8 cellular contexts compared by ENCODE assay signal in the genomic region with DNA sequence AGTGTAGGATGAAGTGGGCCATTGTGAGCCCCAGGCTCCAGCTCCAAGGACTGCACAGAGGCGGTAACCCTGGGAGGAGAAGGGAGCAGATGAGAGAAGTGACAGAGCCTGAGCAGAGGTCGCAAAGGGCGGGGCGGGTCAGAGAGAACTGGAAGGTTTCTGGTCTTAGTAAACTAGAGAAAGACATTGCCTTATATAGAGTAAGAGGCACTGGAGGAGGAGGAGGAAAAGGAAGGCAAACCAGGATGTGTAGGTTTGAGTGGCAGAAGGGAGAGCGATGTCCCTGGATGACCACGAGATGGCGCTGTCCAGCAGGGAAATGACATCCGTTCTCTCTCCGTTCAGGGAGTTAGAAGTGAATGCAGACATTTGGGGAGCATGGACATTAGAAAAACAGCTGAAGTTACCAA. TPM values are rescaled to one million over a fixed set of nuclear protein-coding genes. Genes with fewer than 3 reads are reported as not detected.
A peak's percentile ranks its signal among the peaks of the same experiment; 100 is the strongest.
DNase-seq lines count a peak whose midpoint lies in the region; ATAC-seq, FAIRE-seq and TF ChIP-seq lines count a peak whose summit lies in the region.

No MANE protein-coding gene starts in this region.

- no peak for TF ChIP-seq POLR2A in stomach (IDR thresholded peaks at IDR 0.05)

- H3K4me1 Mint-ChIP-seq in Calu3 (ENCODE audit: low read depth, unreplicated experiment), result no peaks in the 10 kb centered on the region

- H2AFZ ChIP-seq in neural cell (ENCODE audit: low read depth, low read length), result no peak overlapping the region

- H3K9me3 Mint-ChIP-seq in Calu3 (ENCODE audit: low read depth, unreplicated experiment), result no peaks in the 10 kb centered on the region

- WGBS in stomach, 5 donors, result 11 to 13% (median 12%) methylated on average over 9 of the region's 9 CpGs

- no TSS peak for BruUV-seq in Calu3 (replicated peaks; lab: Mats Ljungman, UMichigan)

- no peak overlapping the region for H3K4me2 ChIP-seq in neural cell (ENCODE audit: low read length)

- DNase-seq in Calu3 (peak; percentile 81), HTR-8/SVneo (ENCODE audit: insufficient read length, low spot score) (peak; percentile 74), OCI-M2 (lab: John Stamatoyannopoulos, UW; ENCODE audit: unreplicated experiment) (peak; percentile 5), fibroblast of mammary gland (ENCODE audit: low read depth) (peak; percentile 85), stomach (peak; percentile 80)
- peak; percentile 78 for DNase-seq in activated T-cell treated with anti-CD3 and anti-CD28 coated beads, Interleukin-2, amount 50 U/mL, for 1 hour

- H3K4me3 ChIP-seq in fibroblast of mammary gland (ENCODE audit: control insufficient read depth, low read depth, low read length) (no peak overlapping the region), neural cell (ENCODE audit: low read length) (no peak overlapping the region), stomach (no peak overlapping the region)

- TF ChIP-seq EP300 in neural cell (conservative IDR thresholded peaks at IDR 0.05; ENCODE audit: poor library complexity, severe bottlenecking) (no peak), stomach (IDR thresholded peaks at IDR 0.05) (no peak)

- no peaks in the 10 kb centered on the region for H4K20me1 ChIP-seq in neural cell (ENCODE audit: insufficient read depth)

- peaks cover 0 to 19% (median 12%) of the 10 kb centered on the region in 4 donors for H3K4me1 ChIP-seq in stomach

- no peaks in the 10 kb centered on the region for H3K9me2 ChIP-seq in neural cell (ENCODE audit: insufficient read depth, low read length)

- H3K9me3 ChIP-seq in neural cell (ENCODE audit: low read length) (no peaks in the 10 kb centered on the region), stomach (no peaks in the 10 kb centered on the region)

- no peaks in the 10 kb centered on the region for H3K36me3 Mint-ChIP-seq in Calu3 (ENCODE audit: insufficient read depth, unreplicated experiment)

- peak; percentile 84 for ATAC-seq in GM21381 (IDR thresholded peaks at IDR 0.05; ENCODE audit: unreplicated experiment)

- H3K27me3 ChIP-seq in neural cell (ENCODE audit: insufficient read depth, low read depth, low read length) (no peaks in the 10 kb centered on the region), stomach (no peaks in the 10 kb centered on the region)

- peaks cover 96% of the 10 kb centered on the region for H3K27me3 Mint-ChIP-seq in Calu3 (ENCODE audit: unreplicated experiment)

- intact Hi-C loops in Calu3 (cut with micrococcal nuclease; ENCODE audit: unreplicated experiment) (loop anchor here (1.0 kb wide), 2 partner anchors 61 to 125 kb away; no protein-coding TSS in a partner anchor), stomach (cut with DNase I; ENCODE audit: low total_unique reads) (loop anchor here (5.0 kb wide), 1 partner anchor 132 kb away; no protein-coding TSS in a partner anchor)

- FAIRE-seq in HTR-8/SVneo (lab: Jason Lieb, UNC), result peak; percentile 90

- no peak overlapping the region for H3K27ac Mint-ChIP-seq in Calu3 (ENCODE audit: unreplicated experiment)

- peak; percentile 70 for TF ChIP-seq CTCF in Calu3 (IDR thresholded peaks at IDR 0.05; ENCODE audit: unreplicated experiment)
- peak; percentile 94 for TF ChIP-seq CTCF in fibroblast of mammary gland (conservative IDR thresholded peaks at IDR 0.05; ENCODE audit: control insufficient read depth, insufficient read depth, low read depth, low read length)
- peak; percentile 76 for TF ChIP-seq CTCF in neural cell (IDR thresholded peaks at IDR 0.05; ENCODE audit: poor library complexity, severe bottlenecking)
- peak in 5 of 7 experiments; percentile 82 to 94 (median 87) for TF ChIP-seq CTCF in stomach (IDR thresholded peaks at IDR 0.05)

- H3K36me3 ChIP-seq in neural cell (ENCODE audit: insufficient read depth, low read length) (no peaks in the 10 kb centered on the region), stomach (peaks cover 0 to 5% (median 0%) of the 10 kb centered on the region in 4 donors)

- CTCF ChIA-PET in Calu3 (lab: Charles Lee), result interaction anchor here (1.0 to 2.8 kb wide), 6 partner anchors 9 to 168 kb away, joined by 3 to 17 read pairs (median 3); no protein-coding TSS in a partner anchor

- no peaks in the 10 kb centered on the region for H3K79me2 ChIP-seq in neural cell (replicated peaks; ENCODE audit: insufficient read depth, low read length)

- no peaks in the 10 kb centered on the region for H3F3A ChIP-seq in neural cell (ENCODE audit: insufficient read depth, low read length, poor library complexity, severe bottlenecking)

- H3K9ac ChIP-seq in neural cell (ENCODE audit: low read length), result no peak overlapping the region

- H3K27ac ChIP-seq in neural cell (ENCODE audit: low read length) (no peak overlapping the region), stomach (peak overlapping the region in 2 of 5 donors; percentile 6 to 45)

- peak; percentile 79 for TF ChIP-seq RAD21 in neural cell (conservative IDR thresholded peaks at IDR 0.05)

- no peak overlapping the region for H3K4me3 Mint-ChIP-seq in Calu3 (ENCODE audit: low read depth, unreplicated experiment)

TF ChIP-seq in neural cell, 6 proteins besides CTCF, POLR2A, EP300 and RAD21:
- TF ChIP-seq SMC3 (conservative IDR thresholded peaks at IDR 0.05; ENCODE audit: poor library complexity), result peak; percentile 78
- TF ChIP-seq, protein P1, sequence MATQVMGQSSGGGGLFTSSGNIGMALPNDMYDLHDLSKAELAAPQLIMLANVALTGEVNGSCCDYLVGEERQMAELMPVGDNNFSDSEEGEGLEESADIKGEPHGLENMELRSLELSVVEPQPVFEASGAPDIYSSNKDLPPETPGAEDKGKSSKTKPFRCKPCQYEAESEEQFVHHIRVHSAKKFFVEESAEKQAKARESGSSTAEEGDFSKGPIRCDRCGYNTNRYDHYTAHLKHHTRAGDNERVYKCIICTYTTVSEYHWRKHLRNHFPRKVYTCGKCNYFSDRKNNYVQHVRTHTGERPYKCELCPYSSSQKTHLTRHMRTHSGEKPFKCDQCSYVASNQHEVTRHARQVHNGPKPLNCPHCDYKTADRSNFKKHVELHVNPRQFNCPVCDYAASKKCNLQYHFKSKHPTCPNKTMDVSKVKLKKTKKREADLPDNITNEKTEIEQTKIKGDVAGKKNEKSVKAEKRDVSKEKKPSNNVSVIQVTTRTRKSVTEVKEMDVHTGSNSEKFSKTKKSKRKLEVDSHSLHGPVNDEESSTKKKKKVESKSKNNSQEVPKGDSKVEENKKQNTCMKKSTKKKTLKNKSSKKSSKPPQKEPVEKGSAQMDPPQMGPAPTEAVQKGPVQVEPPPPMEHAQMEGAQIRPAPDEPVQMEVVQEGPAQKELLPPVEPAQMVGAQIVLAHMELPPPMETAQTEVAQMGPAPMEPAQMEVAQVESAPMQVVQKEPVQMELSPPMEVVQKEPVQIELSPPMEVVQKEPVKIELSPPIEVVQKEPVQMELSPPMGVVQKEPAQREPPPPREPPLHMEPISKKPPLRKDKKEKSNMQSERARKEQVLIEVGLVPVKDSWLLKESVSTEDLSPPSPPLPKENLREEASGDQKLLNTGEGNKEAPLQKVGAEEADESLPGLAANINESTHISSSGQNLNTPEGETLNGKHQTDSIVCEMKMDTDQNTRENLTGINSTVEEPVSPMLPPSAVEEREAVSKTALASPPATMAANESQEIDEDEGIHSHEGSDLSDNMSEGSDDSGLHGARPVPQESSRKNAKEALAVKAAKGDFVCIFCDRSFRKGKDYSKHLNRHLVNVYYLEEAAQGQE (IDR thresholded peaks at IDR 0.05; ENCODE audit: borderline replicate concordance), result no peak

RNA-seq across cellular contexts. Expression of a gene that starts 49.0 kb away (rescaled TPM):
- total RNA-seq in Calu3 (2022) (1.4 and 1.9 TPM in 2 replicates), stomach (100 to 1,000 TPM in 1 of 5 donors, 1 to 10 TPM in 2, under 1 TPM in 1, not detected in 1; 0.89 to 157 (median 5.2) TPM)
- polyA plus RNA-seq in neural cell (0.10 and 0.76 TPM in 2 replicates), stomach (10 to 100 TPM in 1 of 3 donors, 1 to 10 TPM in 2; 3.4 to 13.4 (median 4.2) TPM)
- 0.24 and 2.4 TPM in 2 replicates for polyA minus RNA-seq in neural cell

Comparison
In these comparisons a context has a peak if more than half of its experiments do, and no peak if none do; other contexts are left out.
1. DNase-seq: peak in every context shown above with its lines; median percentile 85 in fibroblast of mammary gland; 81 in Calu3; 80 in stomach; 78 in activated T-cell treated with anti-CD3 and anti-CD28 coated beads, Interleukin-2, amount 50 U/mL, for 1 hour; 74 in HTR-8/SVneo; 5 in OCI-M2.